In the genomic region with DNA sequence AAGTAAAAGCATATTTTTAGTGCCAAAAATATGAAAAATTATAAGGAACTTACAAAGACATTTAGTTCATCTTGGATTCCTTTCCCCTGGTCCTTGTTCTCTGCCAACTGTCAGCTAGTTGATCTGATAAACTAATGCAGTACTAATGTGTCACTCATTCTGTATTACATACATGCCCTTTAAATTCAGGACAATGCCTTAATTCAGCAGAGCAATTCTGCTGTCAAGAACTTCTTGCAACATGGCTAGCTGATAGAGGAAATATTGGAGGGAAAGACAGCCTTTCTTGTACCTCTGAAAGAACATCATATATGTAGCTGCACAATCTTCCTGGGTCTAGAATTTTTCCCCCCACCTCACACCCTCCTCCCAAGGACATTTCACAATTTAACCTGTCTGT, we compare ENCODE assay signal across 22 cellular contexts.
DNase-seq lines count a peak whose midpoint lies in the region; FAIRE-seq and TF ChIP-seq lines count a peak whose summit lies in the region.
"Had no signal": no experiment of that assay in that cellular context is flagged by ENCODE, and none has a peak within 500 bp of the region (broad histone marks: within the 10 kb centered on the region; RNA-seq: fewer than 3 reads in every experiment).

No MANE protein-coding gene starts in this region.

- no peak for DNase-seq in GM12891 (ENCODE audit: insufficient read length, low spot score)
- peak; percentile 33 for DNase-seq in SK-MEL-5 (ENCODE audit: low read depth, low spot score)
- no peak for DNase-seq in nephron progenitor cell
- DNase-seq in progenitor cell of endocrine pancreas (ENCODE audit: low spot score, unreplicated experiment) = no peak
- DNase-seq in activated T-cell treated with anti-CD3 and anti-CD28 coated beads, Interleukin-2, amount 50 U/mL, for 24 hours = no peak
- no peak for DNase-seq in GM13976 (ENCODE audit: low spot score)
- DNase-seq in NCI-H128 (lab: John Stamatoyannopoulos, UW; ENCODE audit: unreplicated experiment) = no peak
- no peak for DNase-seq in thyroid gland
- DNase-seq: CD4-positive, CD25-positive, alpha-beta regulatory T cell; CD8-positive, alpha-beta T cell; DMS 273 treated with DMSO at 0.1 percent for 48 hours; DMS79; EL; GDM1; GM23248; H7 had no signal

- FAIRE-seq in GM12891 (lab: Jason Lieb, UNC) = peak; percentile 80
- FAIRE-seq: D721Med, GM12878, H1 had no signal

- H3K4me3 Mint-ChIP-seq in nephron progenitor cell (no peak overlapping the region), progenitor cell of endocrine pancreas (ENCODE audit: low read depth) (no peak overlapping the region)
- no peak overlapping the region for H3K4me3 Mint-ChIP-seq in activated T-cell treated with anti-CD3 and anti-CD28 coated beads, Interleukin-2, amount 50 U/mL, for 24 hours
- H3K4me3 Mint-ChIP-seq: B cell; CD4-positive, CD25-positive, alpha-beta regulatory T cell; CD8-positive, alpha-beta T cell had no signal

- intact Hi-C loops in thyroid gland (cut with DNase I) = no loop called here

- TF ChIP-seq POLR2A in GM12891 (IDR thresholded peaks at IDR 0.05; ENCODE audit: low read depth, low read length) (no peak), thyroid gland (IDR thresholded peaks at IDR 0.05) (no peak)

- H3K27me3 Mint-ChIP-seq in nephron progenitor cell (ENCODE audit: low read depth, poor library complexity) (no peaks in the 10 kb centered on the region), progenitor cell of endocrine pancreas (no peaks in the 10 kb centered on the region)
- no peaks in the 10 kb centered on the region for H3K27me3 Mint-ChIP-seq in activated T-cell treated with anti-CD3 and anti-CD28 coated beads, Interleukin-2, amount 50 U/mL, for 24 hours
- H3K27me3 Mint-ChIP-seq: B cell; CD4-positive, CD25-positive, alpha-beta regulatory T cell had no signal

- H3K36me3 ChIP-seq in thyroid gland = no peaks in the 10 kb centered on the region
- H3K36me3 ChIP-seq: BLaER1 had no signal

- H3K9me3 ChIP-seq in thyroid gland = no peaks in the 10 kb centered on the region
- H3K9me3 ChIP-seq: BLaER1 had no signal

- H3K36me3 Mint-ChIP-seq in nephron progenitor cell (ENCODE audit: low read depth) (no peaks in the 10 kb centered on the region), progenitor cell of endocrine pancreas (ENCODE audit: insufficient read depth) (no peaks in the 10 kb centered on the region)
- no peaks in the 10 kb centered on the region for H3K36me3 Mint-ChIP-seq in activated T-cell treated with anti-CD3 and anti-CD28 coated beads, Interleukin-2, amount 50 U/mL, for 24 hours (ENCODE audit: low read depth)
- H3K36me3 Mint-ChIP-seq: CD8-positive, alpha-beta T cell had no signal

- no peak overlapping the region for H3K27ac ChIP-seq in thyroid gland
- H3K27ac ChIP-seq: BLaER1, C4-2B, GM23248 had no signal

- no peaks in the 10 kb centered on the region for H3K4me1 ChIP-seq in thyroid gland
- H3K4me1 ChIP-seq: BLaER1 had no signal

- H3K9me3 Mint-ChIP-seq in nephron progenitor cell (no peaks in the 10 kb centered on the region), progenitor cell of endocrine pancreas (ENCODE audit: low read depth) (no peaks in the 10 kb centered on the region)
- no peaks in the 10 kb centered on the region for H3K9me3 Mint-ChIP-seq in activated T-cell treated with anti-CD3 and anti-CD28 coated beads, Interleukin-2, amount 50 U/mL, for 24 hours
- H3K9me3 Mint-ChIP-seq: CD8-positive, alpha-beta T cell had no signal

- no peaks in the 10 kb centered on the region for H3K27me3 ChIP-seq in thyroid gland

- in situ Hi-C loops in SK-MEL-5 (cut with HindIII; ENCODE audit: low pct_unique_long_range_greater_than_20kb, low sequenced_read_pairs) = no loop called here
- in situ Hi-C loops in GM13976 (cut with MboI; ENCODE audit: low sequenced_read_pairs, unreplicated experiment) = no loop called here

- peak overlapping the region; percentile 85 for H3K27ac Mint-ChIP-seq in nephron progenitor cell
- peak overlapping the region; percentile 21 for H3K27ac Mint-ChIP-seq in progenitor cell of endocrine pancreas
- no peak overlapping the region for H3K27ac Mint-ChIP-seq in activated T-cell treated with anti-CD3 and anti-CD28 coated beads, Interleukin-2, amount 50 U/mL, for 24 hours
- H3K27ac Mint-ChIP-seq: B cell; CD4-positive, CD25-positive, alpha-beta regulatory T cell; CD8-positive, alpha-beta T cell had no signal

- H3K4me1 Mint-ChIP-seq in nephron progenitor cell = peaks cover 23% of the 10 kb centered on the region
- H3K4me1 Mint-ChIP-seq in progenitor cell of endocrine pancreas (ENCODE audit: low read depth) = peaks cover 7% of the 10 kb centered on the region
- H3K4me1 Mint-ChIP-seq in activated T-cell treated with anti-CD3 and anti-CD28 coated beads, Interleukin-2, amount 50 U/mL, for 24 hours (ENCODE audit: low read depth) = no peaks in the 10 kb centered on the region
- H3K4me1 Mint-ChIP-seq: B cell; CD4-positive, CD25-positive, alpha-beta regulatory T cell had no signal

- no peak overlapping the region for H3K4me3 ChIP-seq in thyroid gland (replicated peaks in 1 of 3)
- H3K4me3 ChIP-seq: BLaER1, GM12878, GM23248 had no signal

- TF ChIP-seq CTCF in nephron progenitor cell (IDR thresholded peaks at IDR 0.05) = no peak
- no peak for TF ChIP-seq CTCF in progenitor cell of endocrine pancreas (IDR thresholded peaks at IDR 0.05; ENCODE audit: unreplicated experiment)
- no peak for TF ChIP-seq CTCF in GM13976 (IDR thresholded peaks at IDR 0.05; ENCODE audit: borderline replicate concordance, control extremely low read depth, extremely low read depth, insufficient read depth, missing control alignments)
- TF ChIP-seq CTCF in thyroid gland (IDR thresholded peaks at IDR 0.05) = no peak

TF ChIP-seq in GM12891, 5 proteins besides CTCF, POLR2A, EP300 and RAD21:
- no peak for TF ChIP-seq PAX5 (IDR thresholded peaks at IDR 0.05; ENCODE audit: insufficient read depth, low read length, severe bottlenecking)
- TF ChIP-seq SPI1 (IDR thresholded peaks at IDR 0.05; ENCODE audit: low read depth, low read length) = no peak
- no peak for TF ChIP-seq POU2F2 (IDR thresholded peaks at IDR 0.05; ENCODE audit: low read depth, low read length)
- TF ChIP-seq POLR2AphosphoS5 (IDR thresholded peaks at IDR 0.05; ENCODE audit: low read depth, low read length) = no peak
- TF ChIP-seq TAF1 (IDR thresholded peaks at IDR 0.05; ENCODE audit: low read depth, low read length) = no peak
TF ChIP-seq in GM12891: peak in this region for 0.
